ENCODE assay signal across 27 cellular contexts in genomic region chr15:84827246-84827645, GRCh38. TPM values are rescaled to one million over a fixed set of nuclear protein-coding genes. Genes with fewer than 3 reads are reported as not detected.
"Had no signal": no experiment of that assay in that cellular context is flagged by ENCODE, and none has a peak within 500 bp of the region (broad histone marks: within the 10 kb centered on the region; RNA-seq: fewer than 3 reads in every experiment).

No MANE protein-coding gene starts in this region.

- H3K9me3 ChIP-seq: ascending aorta, body of pancreas had no signal

- H3K4me3 ChIP-seq: ascending aorta, body of pancreas had no signal

- DNase-seq: activated CD4-positive, alpha-beta T cell treated with anti-CD3 and anti-CD28 coated beads for 4 hours; activated CD8-positive, alpha-beta T cell treated with anti-CD3 and anti-CD28 coated beads for 36 hours; activated effector memory CD4-positive, alpha-beta T cell treated with Interleukin-2 at 50 U/mL for 16 hours; activated naive CD4-positive, alpha-beta T cell; activated naive CD8-positive, alpha-beta T cell treated with anti-CD3 and anti-CD28 coated beads, Interleukin-2, amount 50 U/mL, for 24 hours; activated T-cell treated with anti-CD3 and anti-CD28 coated beads, Interleukin-2, amount 50 U/mL, for 24 hours; amniotic stem cell; body of pancreas; KG1; NCI-H1092 treated with DMSO at 0.1 percent for 48 hours; NCI-H1417 treated with DMSO at 0.1 percent for 48 hours; NCI-H1694; NCI-H2029 treated with DMSO at 0.1 percent for 48 hours; NCI-H345; NCI-H510A treated with DMSO at 0.1 percent for 48 hours; NCI-H69; NK-92 treated with Interleukin-12 subunit alpha and Interleukin-12 subunit beta, amount 100 ng/mL, for 24 hours; OCI-M1; RPMI8226; SHP77 treated with DMSO at 0.1 percent for 48 hours had no signal

- H3K27me3 ChIP-seq: ascending aorta, body of pancreas had no signal

- ATAC-seq: activated CD4-positive, CD25-positive, alpha-beta regulatory T cell treated with anti-CD3 and anti-CD28 coated beads, Interleukin-2, amount 50 U/mL, for 24 hours; activated CD8-positive, alpha-beta T cell treated with anti-CD3 and anti-CD28 coated beads for 36 hours; activated naive CD8-positive, alpha-beta T cell treated with anti-CD3 and anti-CD28 coated beads, Interleukin-2, amount 50 U/mL, for 24 hours had no signal

RNA-seq across cellular contexts. Expression of gene ALPK3, which starts 10.1 kb away (rescaled TPM):
- polyA plus RNA-seq: IgD-negative memory B cell had no signal

RNA-seq across cellular contexts. Expression of gene SLC28A1, which starts 57.2 kb away (rescaled TPM):
- total RNA-seq: activated CD8-positive, alpha-beta T cell treated with anti-CD3 and anti-CD28 coated beads for 36 hours; activated T-helper 1 cell treated with anti-CD3 and anti-CD28 coated beads, Interleukin-12 subunit alpha, Interleukin-12 subunit beta, Interleukin-2, Interleukin-4 antibody, amounts not matched to agents 30 ng/mL and 10 ng/mL and 1 ng/mL, durations not matched to agents 14 hours and 24 hours and 36 hours; ascending aorta; LHCN-M2; M059J; SK-MEL-5 had no signal
- polyA plus RNA-seq: IgD-negative memory B cell had no signal
